19 cellular contexts compared by ENCODE assay signal in genomic region chr22:26199665-26200064, GRCh38. TPM values are rescaled to one million over a fixed set of nuclear protein-coding genes. Genes with fewer than 3 reads are reported as not detected.
"Had no signal": no experiment of that assay in that cellular context is flagged by ENCODE, and none has a peak within 500 bp of the region (broad histone marks: within the 10 kb centered on the region; RNA-seq: fewer than 3 reads in every experiment).

No MANE protein-coding gene starts in this region.

- DNase-seq: activated CD4-positive, alpha-beta T cell treated with anti-CD3 and anti-CD28 coated beads, Interleukin-2, amount 10 ng/mL, durations not matched to agents 7 days and 5 days; activated CD4-positive, CD25-positive, alpha-beta regulatory T cell; activated CD8-positive, alpha-beta memory T cell treated with anti-CD3 and anti-CD28 coated beads, Interleukin-2, amount 50 U/mL, for 48 hours; activated gamma-delta T cell treated with Interleukin-2 at 50 U/mL for 16 hours; activated naive CD8-positive, alpha-beta T cell treated with anti-CD3 and anti-CD28 coated beads for 36 hours; amygdala; central memory CD4-positive, alpha-beta T cell; colonic mucosa; kidney glomerular epithelial cell; mesenchymal stem cell; right cardiac atrium; small intestine; stimulated activated CD4-positive, alpha-beta T cell treated with anti-CD3 and anti-CD28 coated beads, Interleukin-4, amount 100 ng/mL, for 24 hours; stimulated activated naive CD4-positive, alpha-beta T cell treated with Interleukin-2 at 50 U/mL for 16 hours; transverse colon had no signal

- H3K4me3 ChIP-seq: colonic mucosa, esophagus muscularis mucosa, hepatocyte, prostate gland, transverse colon had no signal

- ATAC-seq: right cardiac atrium had no signal

- H3K36me3 ChIP-seq: colonic mucosa, esophagus muscularis mucosa, prostate gland, transverse colon had no signal

- H3K27me3 ChIP-seq: colonic mucosa had no signal

RNA-seq across cellular contexts. Expression of gene SEZ6L, which starts 30.4 kb away (rescaled TPM):
- total RNA-seq: activated CD4-positive, alpha-beta T cell treated with anti-CD3 and anti-CD28 coated beads, Interleukin-2, amount 10 ng/mL, durations not matched to agents 7 days and 5 days; activated naive CD8-positive, alpha-beta T cell treated with anti-CD3 and anti-CD28 coated beads for 36 hours; glomerular endothelial cell had no signal
